Comparison of ENCODE assay signal across 8 cellular contexts in the genomic region with DNA sequence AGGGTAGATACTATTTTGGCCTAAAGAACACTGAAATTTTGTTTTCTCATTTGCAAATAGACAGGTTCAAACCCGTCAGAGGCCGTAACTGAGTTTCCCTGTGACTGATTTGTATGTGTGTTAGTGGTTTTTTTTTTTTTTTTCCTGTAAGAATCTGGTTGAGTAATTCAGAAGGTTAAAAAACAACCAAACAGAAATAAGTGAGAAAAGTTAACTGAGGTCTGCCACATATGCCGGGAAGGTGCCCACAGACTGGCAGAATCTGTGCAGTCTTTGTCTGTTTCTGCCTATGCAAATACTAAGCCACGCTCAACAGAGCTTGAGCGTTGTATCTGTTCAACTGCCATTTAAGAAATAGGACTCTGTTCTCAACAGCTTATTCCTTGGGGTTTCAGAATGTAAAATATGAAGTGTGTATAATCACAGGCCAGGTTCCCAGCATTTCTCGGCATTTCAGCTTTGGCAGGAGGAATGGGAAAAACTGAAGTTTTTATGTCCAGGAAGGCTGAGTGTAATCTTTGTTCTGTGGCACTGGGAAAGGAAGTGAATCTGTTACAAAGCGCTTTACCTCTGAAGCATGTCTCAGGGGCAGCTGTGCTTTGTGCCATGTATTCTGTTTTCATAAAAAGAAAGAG.
DNase-seq lines count a peak whose midpoint lies in the region; ATAC-seq, FAIRE-seq and TF ChIP-seq lines count a peak whose summit lies in the region.

No MANE protein-coding gene starts in this region.

- peak overlapping the region; percentile 25 to 91 (median 63) for H3K27ac Mint-ChIP-seq in brain

- no peak overlapping the region for H3K4me3 ChIP-seq in pancreas

- TF ChIP-seq CTCF in brain (conservative IDR thresholded peaks at IDR 0.05) (no peak), pancreas (IDR thresholded peaks at IDR 0.05) (no peak)

- intact Hi-C loops in pancreas (cut with DNase I) (no loop called here), cardiac septum (cut with DNase I) (no loop called here)

- no peaks in the 10 kb centered on the region for H3K27me3 ChIP-seq in pancreas

- H3K4me1 Mint-ChIP-seq in brain, result peaks cover 13% of the 10 kb centered on the region

- WGBS in pancreas, 2 donors, result 61 to 65% methylated on average over 7 of the region's 7 CpGs

- peak; percentile 76 for ATAC-seq in HG02610 (IDR thresholded peaks at IDR 0.05; ENCODE audit: unreplicated experiment)
- ATAC-seq in pancreas, result peak in 3 of 4 donors; percentile 63 to 68 (median 65)

- no peaks in the 10 kb centered on the region for H3K36me3 ChIP-seq in pancreas

- peak; percentile 90 for FAIRE-seq in GM18507 (lab: Jason Lieb, UNC)
- FAIRE-seq in RCC 7860 (lab: Jason Lieb, UNC), result peak; percentile 87
- no peak for FAIRE-seq in pancreas (lab: Jason Lieb, UNC)

- H3K4me1 ChIP-seq in pancreas, result peaks cover 6 to 42% (median 24%) of the 10 kb centered on the region in 3 donors

- H3K4me3 Mint-ChIP-seq in brain, result peak overlapping the region in 1 of 5 experiments; percentile 44

- DNase-seq in GM18507 (ENCODE audit: extremely low spot score, insufficient read length, low read depth), result peak; percentile 17
- peak; percentile 54 for DNase-seq in RCC 7860 (ENCODE audit: low spot score)
- no peak for DNase-seq in pancreas
- DNase-seq in LoVo (ENCODE audit: low spot score), result no peak
- no peak for DNase-seq in NCI-H345 (lab: John Stamatoyannopoulos, UW)
- no peak for DNase-seq in cardiac septum (ENCODE audit: low spot score)

- H3K9me3 ChIP-seq in pancreas, result no peaks in the 10 kb centered on the region

- no peaks in the 10 kb centered on the region for H3K36me3 Mint-ChIP-seq in brain

- no peaks in the 10 kb centered on the region for H3K9me3 Mint-ChIP-seq in brain

- no peaks in the 10 kb centered on the region for H3K27me3 Mint-ChIP-seq in brain

- H3K27ac ChIP-seq in pancreas, result peak overlapping the region in 3 of 4 donors; percentile 8 to 87 (median 65)

Comparison
In these comparisons a context has a peak if more than half of its experiments do, and no peak if none do; other contexts are left out.
1. DNase-seq: peak in GM18507 (single experiment) and RCC 7860 (single experiment); none in pancreas (0 of 6), LoVo (single experiment), NCI-H345 (single experiment) and cardiac septum (single experiment).